Comparison of ENCODE assay signal across 8 cellular contexts in genomic region chr1:101025680-101026393, GRCh38. TPM values are rescaled to one million over a fixed set of nuclear protein-coding genes. Genes with fewer than 3 reads are reported as not detected.
DNase-seq lines count a peak whose midpoint lies in the region; ATAC-seq and TF ChIP-seq lines count a peak whose summit lies in the region.

TSS of gene DPH5 (minus strand) at chr1:101025784. CDS start at chr1:101025443, 341 bp downstream.

- H3K9ac ChIP-seq in HUES6 (ENCODE audit: low read length): peak within 1 kb of the TSS; percentile 81

- H3K9me3 ChIP-seq in HUES6 (ENCODE audit: control insufficient read depth, insufficient read depth, low read depth, low read length) (no peaks in the 10 kb centered on the region), mucosa of descending colon (no peaks in the 10 kb centered on the region)

- DNase-seq in Calu3 (peak; percentile 86), OCI-M1 (lab: John Stamatoyannopoulos, UW) (peak; percentile 93), activated T-cell treated with anti-CD3 and anti-CD28 coated beads for 4 hours (peak; percentile 87), epithelial cell of prostate (ENCODE audit: low read depth, low spot score) (peak; percentile 48), mucosa of descending colon (peak; percentile 93 to 96 (median 94))
- peak; percentile 87 for DNase-seq in stimulated activated CD8-positive, alpha-beta memory T cell treated with anti-CD3 and anti-CD28 coated beads, Interleukin-4, amount 100 ng/mL, for 24 hours (ENCODE audit: low read depth)

- H3K9me3 Mint-ChIP-seq in Calu3 (ENCODE audit: low read depth, unreplicated experiment): no peaks in the 10 kb centered on the region

- H3K4me3 Mint-ChIP-seq in Calu3 (ENCODE audit: low read depth, unreplicated experiment): peak within 1 kb of the TSS; percentile 93

- intact Hi-C loops in Calu3 (cut with micrococcal nuclease; ENCODE audit: unreplicated experiment) (loop anchor here (10.0 kb wide), 2 partner anchors 101 to 259 kb away; no protein-coding TSS in a partner anchor), mucosa of descending colon (cut with DNase I, micrococcal nuclease) (no loop called here)

- peaks cover 20% of the 10 kb centered on the region for H3K4me1 ChIP-seq in HUES6 (ENCODE audit: control insufficient read depth, insufficient read depth, low read length)
- peaks cover 12% of the 10 kb centered on the region for H3K4me1 ChIP-seq in mucosa of descending colon (ENCODE audit: low read depth)

- peaks cover 23% of the 10 kb centered on the region; the same call in 1 of the 2 replicates for H3K36me3 ChIP-seq in HUES6 (ENCODE audit: control insufficient read depth, insufficient read depth, low read length)
- no peaks in the 10 kb centered on the region for H3K36me3 ChIP-seq in mucosa of descending colon (ENCODE audit: low read depth)

- TSS peak; percentile 58 for BruUV-seq in Calu3 (replicated peaks; lab: Mats Ljungman, UMichigan)

- peaks cover 19% of the 10 kb centered on the region for H3K36me3 Mint-ChIP-seq in Calu3 (ENCODE audit: insufficient read depth, unreplicated experiment)

- H3K27me3 ChIP-seq in HUES6 (ENCODE audit: control insufficient read depth, insufficient read depth, low read length): no peaks in the 10 kb centered on the region

- ATAC-seq in GM21390 (IDR thresholded peaks at IDR 0.05; ENCODE audit: unreplicated experiment): peak; percentile 80
- peak; percentile 99 for ATAC-seq in mucosa of descending colon

- H3K27ac ChIP-seq in HUES6 (ENCODE audit: low read depth, low read length): peak within 1 kb of the TSS; percentile 66
- peak within 1 kb of the TSS; percentile 59 for H3K27ac ChIP-seq in epithelial cell of prostate

- CTCF ChIA-PET in Calu3 (lab: Charles Lee): no interaction called here

- no peak for TF ChIP-seq CTCF in Calu3 (IDR thresholded peaks at IDR 0.05; ENCODE audit: unreplicated experiment)
- no peak for TF ChIP-seq CTCF in mucosa of descending colon (IDR thresholded peaks at IDR 0.05)

- H3K4me3 ChIP-seq in HUES6 (ENCODE audit: low read depth, low read length) (peak within 1 kb of the TSS; percentile 79), mucosa of descending colon (peak within 1 kb of the TSS; percentile 49)

- H3K27ac Mint-ChIP-seq in Calu3 (ENCODE audit: unreplicated experiment): peak within 1 kb of the TSS; percentile 93

- H3K27me3 Mint-ChIP-seq in Calu3 (ENCODE audit: unreplicated experiment): no peaks in the 10 kb centered on the region

- peaks cover 17% of the 10 kb centered on the region for H3K4me1 Mint-ChIP-seq in Calu3 (ENCODE audit: low read depth, unreplicated experiment)

RNA-seq across cellular contexts. Expression of gene DPH5, which starts in this region (rescaled TPM):
- 20.6 and 25.8 TPM in 2 replicates for total RNA-seq in Calu3 (2022)
- 10 to 100 TPM; 15.4 to 23.1 (median 22.3) TPM for total RNA-seq in mucosa of descending colon

Comparison
In these comparisons a context has a peak if more than half of its experiments do, and no peak if none do; other contexts are left out.
1. Peak in every context shown above with its lines: DNase-seq, ATAC-seq, H3K4me3 ChIP-seq and H3K27ac ChIP-seq.